Comparison of ENCODE assay signal across 29 cellular contexts in the genomic region with DNA sequence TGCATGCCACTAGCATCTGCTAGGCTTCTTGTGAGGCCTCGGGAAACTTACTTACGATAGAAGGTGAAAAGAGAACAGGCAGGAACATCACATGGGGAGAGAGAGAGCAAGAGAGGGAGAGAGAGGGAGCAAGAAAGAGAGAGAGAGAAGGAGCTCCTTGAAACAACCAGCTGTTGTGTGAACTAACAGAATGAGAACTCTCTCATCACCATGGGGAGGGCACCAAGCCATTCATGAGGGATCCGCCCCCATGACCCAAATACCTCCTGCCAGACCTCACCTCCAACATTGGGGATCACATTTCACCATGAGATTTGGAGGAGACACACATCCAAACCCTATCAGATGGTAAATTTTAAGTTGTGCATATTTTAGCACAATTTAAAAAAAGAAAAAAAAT.
"Had no signal": no experiment of that assay in that cellular context is flagged by ENCODE, and none has a peak within 500 bp of the region (broad histone marks: within the 10 kb centered on the region; RNA-seq: fewer than 3 reads in every experiment).

No MANE protein-coding gene starts in this region.

- DNase-seq: stimulated activated CD4-positive, alpha-beta T cell treated with anti-CD3 and anti-CD28 coated beads, Interleukin-2, amount 100 ng/mL, for 48 hours; stimulated activated CD4-positive, alpha-beta T cell treated with anti-CD3 and anti-CD28 coated beads, Interleukin-4, amount 100 ng/mL, for 1 hour; stimulated activated CD4-positive, alpha-beta T cell treated with anti-CD3 and anti-CD28 coated beads, Interleukin-4, amount 100 ng/mL, for 24 hours; stimulated activated CD4-positive, alpha-beta T cell treated with anti-CD3 and anti-CD28 coated beads, Interleukin-4, amount 100 ng/mL, for 4 hours; stimulated activated CD8-positive, alpha-beta memory T cell treated with anti-CD3 and anti-CD28 coated beads, Interleukin-4, amount 100 ng/mL, for 48 hours; stimulated activated naive B cell treated with anti-CD40 and anti-IgM and Interleukin-4, amounts not matched to agents 10 μg/mL and 1 μg/mL and 100 μg/mL, for 72 hours; stimulated activated naive CD4-positive, alpha-beta T cell; stimulated activated naive CD4-positive, alpha-beta T cell treated with Interleukin-2 at 50 U/mL for 16 hours; stimulated activated naive CD8-positive, alpha-beta T cell treated with anti-CD3 and anti-CD28 coated beads, Interleukin-15, amount 100 ng/mL, for 72 hours; stimulated activated naive CD8-positive, alpha-beta T cell treated with anti-CD3 and anti-CD28 coated beads, Interleukin-15, Interleukin-2, amounts not matched to agents 100 U/mL and 50 U/mL, for 24 hours; stomach; substantia nigra; testis; thyroid gland; tibial artery; transverse colon; trophoblast cell; upper lobe of left lung; upper lobe of right lung; uterus had no signal

- H3K4me1 ChIP-seq: suprapubic skin, testis, transverse colon, upper lobe of left lung, upper lobe of right lung, uterus, vagina had no signal

- H3K4me3 ChIP-seq: stomach, suprapubic skin, testis, thoracic aorta, thyroid gland, tibial artery, tibial nerve, transverse colon, upper lobe of left lung, upper lobe of right lung, uterus, vagina had no signal

- FAIRE-seq: urothelium cell line had no signal

- H3K36me3 Mint-ChIP-seq: stimulated activated effector memory CD8-positive, alpha-beta T cell treated with anti-CD3 and anti-CD28 coated beads, Interleukin-12 subunit alpha, Interleukin-12 subunit beta, amount 100 ng/mL, for 72 hours; stimulated activated memory B cell treated with anti-CD40 and anti-IgM and Interleukin-4, amounts not matched to agents 10 μg/mL and 1 μg/mL and 100 μg/mL, for 72 hours; stimulated activated naive B cell treated with anti-CD40 and anti-IgM and Interleukin-4, amounts not matched to agents 10 μg/mL and 1 μg/mL and 100 μg/mL, for 72 hours; type B pancreatic cell had no signal

- H3K27ac Mint-ChIP-seq: stimulated activated effector memory CD8-positive, alpha-beta T cell treated with anti-CD3 and anti-CD28 coated beads, Interleukin-12 subunit alpha, Interleukin-12 subunit beta, amount 100 ng/mL, for 72 hours; stimulated activated memory B cell treated with anti-CD40 and anti-IgM and Interleukin-4, amounts not matched to agents 10 μg/mL and 1 μg/mL and 100 μg/mL, for 72 hours; stimulated activated naive B cell treated with anti-CD40 and anti-IgM and Interleukin-4, amounts not matched to agents 10 μg/mL and 1 μg/mL and 100 μg/mL, for 72 hours; stimulated activated naive CD8-positive, alpha-beta T cell treated with anti-CD3 and anti-CD28 coated beads, Interleukin-15, amount 100 ng/mL, for 72 hours; stimulated activated naive CD8-positive, alpha-beta T cell treated with anti-CD3 and anti-CD28 coated beads, Interleukin-15, Interleukin-2, amounts not matched to agents 100 ng/mL and 50 ng/mL, for 24 hours; type B pancreatic cell had no signal

- H3K36me3 ChIP-seq: stomach, suprapubic skin, thoracic aorta, thyroid gland, tibial artery, tibial nerve, transverse colon, upper lobe of left lung, upper lobe of right lung, uterus, vagina had no signal

- H3K27ac ChIP-seq: stomach, suprapubic skin, testis, thoracic aorta, thyroid gland, tibial artery, tibial nerve, transverse colon, upper lobe of left lung, upper lobe of right lung, uterus, vagina had no signal

- H3K4me3 Mint-ChIP-seq: stimulated activated effector memory CD8-positive, alpha-beta T cell treated with anti-CD3 and anti-CD28 coated beads, Interleukin-12 subunit alpha, Interleukin-12 subunit beta, amount 100 ng/mL, for 72 hours; stimulated activated memory B cell treated with anti-CD40 and anti-IgM and Interleukin-4, amounts not matched to agents 10 μg/mL and 1 μg/mL and 100 μg/mL, for 72 hours; stimulated activated naive B cell treated with anti-CD40 and anti-IgM and Interleukin-4, amounts not matched to agents 10 μg/mL and 1 μg/mL and 100 μg/mL, for 72 hours; stimulated activated naive CD8-positive, alpha-beta T cell treated with anti-CD3 and anti-CD28 coated beads, Interleukin-15, amount 100 ng/mL, for 72 hours; stimulated activated naive CD8-positive, alpha-beta T cell treated with anti-CD3 and anti-CD28 coated beads, Interleukin-15, Interleukin-2, amounts not matched to agents 100 ng/mL and 50 ng/mL, for 24 hours; type B pancreatic cell had no signal

- H3K4me1 Mint-ChIP-seq: stimulated activated effector memory CD8-positive, alpha-beta T cell treated with anti-CD3 and anti-CD28 coated beads, Interleukin-12 subunit alpha, Interleukin-12 subunit beta, amount 100 ng/mL, for 72 hours; stimulated activated memory B cell treated with anti-CD40 and anti-IgM and Interleukin-4, amounts not matched to agents 10 μg/mL and 1 μg/mL and 100 μg/mL, for 72 hours; stimulated activated naive B cell treated with anti-CD40 and anti-IgM and Interleukin-4, amounts not matched to agents 10 μg/mL and 1 μg/mL and 100 μg/mL, for 72 hours; stimulated activated naive CD8-positive, alpha-beta T cell treated with anti-CD3 and anti-CD28 coated beads, Interleukin-15, amount 100 ng/mL, for 72 hours had no signal

- H3K9me3 ChIP-seq: suprapubic skin, testis, thoracic aorta, thyroid gland, tibial artery, tibial nerve, transverse colon, upper lobe of left lung, upper lobe of right lung, uterus, vagina had no signal

- H3K27me3 Mint-ChIP-seq: stimulated activated memory B cell treated with anti-CD40 and anti-IgM and Interleukin-4, amounts not matched to agents 10 μg/mL and 1 μg/mL and 100 μg/mL, for 72 hours; stimulated activated naive B cell treated with anti-CD40 and anti-IgM and Interleukin-4, amounts not matched to agents 10 μg/mL and 1 μg/mL and 100 μg/mL, for 72 hours; stimulated activated naive CD8-positive, alpha-beta T cell treated with anti-CD3 and anti-CD28 coated beads, Interleukin-15, amount 100 ng/mL, for 72 hours; stimulated activated naive CD8-positive, alpha-beta T cell treated with anti-CD3 and anti-CD28 coated beads, Interleukin-15, Interleukin-2, amounts not matched to agents 100 ng/mL and 50 ng/mL, for 24 hours had no signal

- H3K27me3 ChIP-seq: stomach, suprapubic skin, testis, thyroid gland, tibial artery, tibial nerve, transverse colon, upper lobe of left lung, upper lobe of right lung, uterus, vagina had no signal

- ATAC-seq: stimulated activated effector memory CD8-positive, alpha-beta T cell treated with anti-CD3 and anti-CD28 coated beads, Interleukin-12 subunit alpha, Interleukin-12 subunit beta, amount 100 ng/mL, for 72 hours; stimulated activated memory B cell treated with anti-CD40 and anti-IgM and Interleukin-4, amounts not matched to agents 10 μg/mL and 1 μg/mL and 100 μg/mL, for 72 hours; stimulated activated naive B cell treated with anti-CD40 and anti-IgM and Interleukin-4, amounts not matched to agents 10 μg/mL and 1 μg/mL and 100 μg/mL, for 72 hours; stimulated activated naive CD8-positive, alpha-beta T cell treated with anti-CD3 and anti-CD28 coated beads, Interleukin-15, amount 100 ng/mL, for 72 hours; stimulated activated naive CD8-positive, alpha-beta T cell treated with anti-CD3 and anti-CD28 coated beads, Interleukin-15, Interleukin-2, amounts not matched to agents 100 U/mL and 50 U/mL, for 24 hours; upper lobe of right lung had no signal
